In genomic region chr1:153627797-153628626, GRCh38 we compare ENCODE assay signal across 3 cellular contexts.
TF ChIP-seq lines count a peak whose summit lies in the region.

TSS of gene S100A1 (plus strand) at chr1:153628434. CDS start at chr1:153630522, 2,088 bp downstream.

TF ChIP-seq in SK-N-SH treated with all-trans-retinoic acid at 6 μM for 48 hours, 23 proteins besides CTCF, POLR2A, EP300 and RAD21 (continues in another document):
- TF ChIP-seq CREB5 (CRISPR knock-in tag; IDR thresholded peaks at IDR 0.05; ENCODE audit: low read depth) (no peak), OSR1 (CRISPR knock-in tag; IDR thresholded peaks at IDR 0.05) (no peak), CSDC2 (CRISPR knock-in tag; IDR thresholded peaks at IDR 0.05) (no peak), TCF4 (CRISPR knock-in tag; IDR thresholded peaks at IDR 0.05; ENCODE audit: borderline replicate concordance) (no peak), POU6F1 (CRISPR knock-in tag; IDR thresholded peaks at IDR 0.05; ENCODE audit: borderline replicate concordance, low read depth) (no peak), ZC3H10 (CRISPR knock-in tag; IDR thresholded peaks at IDR 0.05) (no peak), TSHZ2 (CRISPR knock-in tag; IDR thresholded peaks at IDR 0.05) (no peak), GLIS3 (CRISPR knock-in tag; IDR thresholded peaks at IDR 0.05) (no peak), ESRRG (CRISPR knock-in tag; IDR thresholded peaks at IDR 0.05) (no peak), ZNF8 (CRISPR knock-in tag; IDR thresholded peaks at IDR 0.05) (no peak)

TF ChIP-seq in SK-N-SH, 30 proteins besides CTCF, POLR2A, EP300 and RAD21:
- no peak for TF ChIP-seq REST (IDR thresholded peaks at IDR 0.05; ENCODE audit: low read depth, low read length)
- no peak for TF ChIP-seq POLR2AphosphoS5 (IDR thresholded peaks at IDR 0.05; ENCODE audit: low read depth, low read length)
- no peak for TF ChIP-seq USF1 (IDR thresholded peaks at IDR 0.05; ENCODE audit: borderline replicate concordance, low read depth)
- TF ChIP-seq FOXM1 (IDR thresholded peaks at IDR 0.05; ENCODE audit: low read depth) = no peak
- TF ChIP-seq NFIC (IDR thresholded peaks at IDR 0.05; ENCODE audit: borderline replicate concordance) = no peak
- TF ChIP-seq TEAD4 (IDR thresholded peaks at IDR 0.05; ENCODE audit: borderline replicate concordance, insufficient read depth) = no peak
- TF ChIP-seq RCOR1 (IDR thresholded peaks at IDR 0.05; ENCODE audit: low read length) = no peak
- TF ChIP-seq GATA2 (CRISPR knock-in tag; IDR thresholded peaks at IDR 0.05) = no peak
- TF ChIP-seq USF2 (IDR thresholded peaks at IDR 0.05; ENCODE audit: borderline replicate concordance, low read depth, low read length) = no peak
- no peak for TF ChIP-seq CHD2 (IDR thresholded peaks at IDR 0.05; ENCODE audit: low read length, partially characterized antibody)

TF ChIP-seq in H1, 55 proteins besides CTCF, POLR2A, EP300 and RAD21:
- TF ChIP-seq E2F6 (IDR thresholded peaks at IDR 0.05) (no peak), CHD2 (IDR thresholded peaks at IDR 0.05; ENCODE audit: low read length) (no peak), MAFK (IDR thresholded peaks at IDR 0.05; ENCODE audit: low read depth, low read length) (no peak), NRF1 (IDR thresholded peaks at IDR 0.05; ENCODE audit: low read depth, low read length) (no peak), RFX5 (IDR thresholded peaks at IDR 0.05; ENCODE audit: borderline replicate concordance, low read depth, low read length) (no peak), TAF1 (IDR thresholded peaks at IDR 0.05; ENCODE audit: low read depth, low read length) (no peak), SRF (IDR thresholded peaks at IDR 0.05; ENCODE audit: low read depth, low read length) (no peak), HDAC2 (IDR thresholded peaks at IDR 0.05; ENCODE audit: borderline replicate concordance in 1 of 2, low read depth in 2 of 2, low read length in 2 of 2) (no peak), POLR2AphosphoS5 (IDR thresholded peaks at IDR 0.05; ENCODE audit: low read depth, low read length) (no peak), TBP (IDR thresholded peaks at IDR 0.05; ENCODE audit: low read depth, low read length) (no peak), BCL11A (IDR thresholded peaks at IDR 0.05; ENCODE audit: low read depth in 2 of 2, low read length in 2 of 2) (no peak), CBX5 (IDR thresholded peaks at IDR 0.05; ENCODE audit: low read depth, low read length) (no peak), EGR1 (IDR thresholded peaks at IDR 0.05; ENCODE audit: borderline replicate concordance, low read depth, low read length) (no peak), JUND (IDR thresholded peaks at IDR 0.05; ENCODE audit: low read length) (no peak)
